In genomic region chr1:86214605-86215004, GRCh38 we compare ENCODE assay signal across 11 cellular contexts. TPM values are rescaled to one million over a fixed set of nuclear protein-coding genes. Genes with fewer than 3 reads are reported as not detected.
"Had no signal": no experiment of that assay in that cellular context is flagged by ENCODE, and none has a peak within 500 bp of the region (broad histone marks: within the 10 kb centered on the region; RNA-seq: fewer than 3 reads in every experiment).

No MANE protein-coding gene starts in this region.

- H3K9me3 ChIP-seq: HAP-1 had no signal

- H3K4me3 ChIP-seq: GM23338, HAP-1 had no signal

- DNase-seq: H7, HFFc6, Karpas-422, KBM-7 had no signal

- H3K27ac ChIP-seq: HL-60, KMS-11 had no signal

- H2AFZ ChIP-seq: GM23338 had no signal

- H3K36me3 ChIP-seq: HAP-1 had no signal

- H3K4me2 ChIP-seq: GM23338, KMS-11 had no signal

- ATAC-seq: GM23338, HCT116 had no signal

- H3K4me1 ChIP-seq: HAP-1 had no signal

- H3K9ac ChIP-seq: KMS-11 had no signal

RNA-seq across cellular contexts. Expression of gene COL24A1, which starts 58.0 kb away (rescaled TPM):
- total RNA-seq: HT1080 had no signal
- polyA plus RNA-seq: IgD-negative memory B cell had no signal
